Comparison of ENCODE assay signal across 23 cellular contexts in genomic region chr3:58104155-58104554, GRCh38.
DNase-seq lines count a peak whose midpoint lies in the region; ATAC-seq and TF ChIP-seq lines count a peak whose summit lies in the region.
"Had no signal": no experiment of that assay in that cellular context is flagged by ENCODE, and none has a peak within 500 bp of the region (broad histone marks: within the 10 kb centered on the region; RNA-seq: fewer than 3 reads in every experiment).

No MANE protein-coding gene starts in this region.

- POLR2A ChIA-PET in activated CD8-positive, alpha-beta T cell treated with anti-CD3 and anti-CD28 coated beads for 36 hours (lab: Charles Lee), result interaction anchor here (0.6 to 1.2 kb wide), 3 partner anchors 12 to 459 kb away, joined by 3 read pairs; no protein-coding TSS in a partner anchor
- POLR2A ChIA-PET in activated CD8-positive, alpha-beta T cell treated with anti-CD3 and anti-CD28 coated beads, Interleukin-2, amount 10 ng/mL, durations not matched to agents 7 days and 5 days (lab: Charles Lee), result no interaction called here

- H3K9me3 ChIP-seq in esophagus squamous epithelium (no peaks in the 10 kb centered on the region), parathyroid adenoma (ENCODE audit: control insufficient read depth, low read length) (no peaks in the 10 kb centered on the region), transverse colon (no peaks in the 10 kb centered on the region)
- H3K9me3 ChIP-seq: BE2C had no signal

- no peaks in the 10 kb centered on the region for H3K27me3 ChIP-seq in esophagus squamous epithelium
- H3K27me3 ChIP-seq in parathyroid adenoma (ENCODE audit: control insufficient read depth, insufficient read depth, low read length), result no peaks in the 10 kb centered on the region
- no peaks in the 10 kb centered on the region for H3K27me3 ChIP-seq in transverse colon
- H3K27me3 ChIP-seq: BE2C had no signal

- ATAC-seq in activated CD8-positive, alpha-beta T cell treated with anti-CD3 and anti-CD28 coated beads for 36 hours, result no peak
- no peak for ATAC-seq in activated CD8-positive, alpha-beta T cell treated with anti-CD3 and anti-CD28 coated beads, Interleukin-2, amount 10 ng/mL, durations not matched to agents 7 days and 5 days
- no peak for ATAC-seq in HG02642 (IDR thresholded peaks at IDR 0.05; ENCODE audit: poor library complexity, unreplicated experiment)
- ATAC-seq: activated naive CD4-positive, alpha-beta T cell treated with anti-CD3 and anti-CD28 coated beads, Interleukin-2, amount 50 U/mL, for 72 hours; right cardiac atrium had no signal

- peak overlapping the region; percentile 35 for H2AFZ ChIP-seq in parathyroid adenoma

- H3K4me3 ChIP-seq in esophagus squamous epithelium (no peak overlapping the region), parathyroid adenoma (ENCODE audit: low read depth, low read length) (no peak overlapping the region), transverse colon (no peak overlapping the region)

- no peak for TF ChIP-seq POLR2A in esophagus squamous epithelium (IDR thresholded peaks at IDR 0.05)
- no peak for TF ChIP-seq POLR2A in transverse colon (IDR thresholded peaks at IDR 0.05)

- H3K4me1 Mint-ChIP-seq in activated CD8-positive, alpha-beta T cell treated with anti-CD3 and anti-CD28 coated beads for 36 hours (ENCODE audit: low read depth), result peaks cover 39% of the 10 kb centered on the region
- peaks cover 17% of the 10 kb centered on the region for H3K4me1 Mint-ChIP-seq in activated CD8-positive, alpha-beta T cell treated with anti-CD3 and anti-CD28 coated beads, Interleukin-2, amount 10 ng/mL, durations not matched to agents 7 days and 5 days (ENCODE audit: low read depth)
- H3K4me1 Mint-ChIP-seq: activated B cell treated with CpG ODN at 0.5 μM for 24 hours, IgD-negative memory B cell had no signal

- DNase-seq in activated CD8-positive, alpha-beta T cell treated with anti-CD3 and anti-CD28 coated beads for 36 hours, result no peak
- DNase-seq in activated CD8-positive, alpha-beta T cell treated with anti-CD3 and anti-CD28 coated beads, Interleukin-2, amount 10 ng/mL, durations not matched to agents 7 days and 5 days, result no peak
- DNase-seq in esophagus squamous epithelium (lab: John Stamatoyannopoulos, UW) (no peak), transverse colon (no peak), NCI-H2171 (lab: John Stamatoyannopoulos, UW) (no peak), mucosa of gallbladder (ENCODE audit: low spot score) (no peak)
- DNase-seq: activated B cell treated with CpG ODN at 0.5 μM for 24 hours; activated T-cell treated with anti-CD3 and anti-CD28 coated beads, Interleukin-2, amount 50 U/mL, for 48 hours; BE2C; central memory CD4-positive, alpha-beta T cell; effector CD4-positive, alpha-beta T cell; H7; hippocampal formation; mesenchymal stem cell; NCI-H187 treated with DMSO at 0.1 percent for 48 hours; NCI-H446 treated with DMSO at 0.1 percent for 48 hours; right cardiac atrium; SHP77; stimulated activated CD4-positive, alpha-beta T cell treated with anti-CD3 and anti-CD28 coated beads, Interleukin-1b, Interleukin-23, amount 100 ng/mL, for 48 hours had no signal

- H3K27ac ChIP-seq in esophagus squamous epithelium (peak overlapping the region; percentile 78 to 86 (median 82)), parathyroid adenoma (peak overlapping the region; percentile 62), transverse colon (peak overlapping the region; percentile 38 to 71 (median 64))

- CTCF ChIA-PET in activated CD8-positive, alpha-beta T cell treated with anti-CD3 and anti-CD28 coated beads for 36 hours (lab: Charles Lee), result interaction anchor here (0.7 to 1.4 kb wide), 3 partner anchors 95 to 203 kb away, joined by 3 to 4 read pairs (median 3); no protein-coding TSS in a partner anchor
- CTCF ChIA-PET in activated CD8-positive, alpha-beta T cell treated with anti-CD3 and anti-CD28 coated beads, Interleukin-2, amount 10 ng/mL, durations not matched to agents 7 days and 5 days (lab: Charles Lee), result interaction anchor here (0.6 to 1.1 kb wide), 3 partner anchors 8 to 142 kb away, joined by 3 read pairs; no protein-coding TSS in a partner anchor

- H3K27ac Mint-ChIP-seq in activated CD8-positive, alpha-beta T cell treated with anti-CD3 and anti-CD28 coated beads for 36 hours, result peak overlapping the region; percentile 56
- no peak overlapping the region for H3K27ac Mint-ChIP-seq in activated CD8-positive, alpha-beta T cell treated with anti-CD3 and anti-CD28 coated beads, Interleukin-2, amount 10 ng/mL, durations not matched to agents 7 days and 5 days
- H3K27ac Mint-ChIP-seq: activated B cell treated with CpG ODN at 0.5 μM for 24 hours, IgD-negative memory B cell had no signal

- peak overlapping the region; percentile 33 for H3K4me2 ChIP-seq in parathyroid adenoma (ENCODE audit: low read length)

- H3K79me2 ChIP-seq in parathyroid adenoma, result no peaks in the 10 kb centered on the region

- H3K36me3 Mint-ChIP-seq in activated CD8-positive, alpha-beta T cell treated with anti-CD3 and anti-CD28 coated beads for 36 hours (ENCODE audit: low read depth), result peaks cover 30% of the 10 kb centered on the region
- peaks cover 12% of the 10 kb centered on the region for H3K36me3 Mint-ChIP-seq in activated CD8-positive, alpha-beta T cell treated with anti-CD3 and anti-CD28 coated beads, Interleukin-2, amount 10 ng/mL, durations not matched to agents 7 days and 5 days (ENCODE audit: low read depth)

- WGBS in esophagus squamous epithelium, 2 donors, result 52 to 61% methylated on average over 8 of the region's 8 CpGs
- WGBS in transverse colon (ENCODE audit: low coverage in 1 of 2), 2 donors, result 80 to 81% methylated on average over 1 to 8 of the region's 8 CpGs

- TF ChIP-seq CTCF in activated CD8-positive, alpha-beta T cell treated with anti-CD3 and anti-CD28 coated beads for 36 hours (IDR thresholded peaks at IDR 0.05), result no peak
- TF ChIP-seq CTCF in esophagus squamous epithelium (IDR thresholded peaks at IDR 0.05) (no peak), parathyroid adenoma (IDR thresholded peaks at IDR 0.05) (no peak), transverse colon (IDR thresholded peaks at IDR 0.05) (no peak)

- no peaks in the 10 kb centered on the region for H3K27me3 Mint-ChIP-seq in activated CD8-positive, alpha-beta T cell treated with anti-CD3 and anti-CD28 coated beads for 36 hours
- no peaks in the 10 kb centered on the region for H3K27me3 Mint-ChIP-seq in activated CD8-positive, alpha-beta T cell treated with anti-CD3 and anti-CD28 coated beads, Interleukin-2, amount 10 ng/mL, durations not matched to agents 7 days and 5 days (ENCODE audit: low read depth)
- H3K27me3 Mint-ChIP-seq: activated B cell treated with CpG ODN at 0.5 μM for 24 hours, IgD-negative memory B cell had no signal

- peaks cover 4 to 91% (median 17%) of the 10 kb centered on the region in 3 donors for H3K36me3 ChIP-seq in esophagus squamous epithelium
- H3K36me3 ChIP-seq in parathyroid adenoma (ENCODE audit: control insufficient read depth, insufficient read depth, low read length), result no peaks in the 10 kb centered on the region
- H3K36me3 ChIP-seq in transverse colon, result peaks cover 0 to 50% (median 21%) of the 10 kb centered on the region in 4 donors
- H3K36me3 ChIP-seq: BE2C had no signal

- H3K9ac ChIP-seq in parathyroid adenoma, result no peak overlapping the region

- TF ChIP-seq EP300 in transverse colon (IDR thresholded peaks at IDR 0.05; ENCODE audit: low read depth), result no peak

- H3K4me1 ChIP-seq in esophagus squamous epithelium (peaks cover 13 to 45% (median 20%) of the 10 kb centered on the region in 3 donors), parathyroid adenoma (peaks cover 35% of the 10 kb centered on the region), transverse colon (peaks cover 0 to 23% (median 15%) of the 10 kb centered on the region in 4 donors)
- H3K4me1 ChIP-seq: BE2C had no signal

- intact Hi-C loops in activated CD8-positive, alpha-beta T cell treated with anti-CD3 and anti-CD28 coated beads for 36 hours (cut with micrococcal nuclease), result loop anchor here (10.0 kb wide), 1 partner anchor 89 kb away; no protein-coding TSS in a partner anchor
- intact Hi-C loops in esophagus squamous epithelium (cut with DNase I) (no loop called here), transverse colon (cut with DNase I; ENCODE audit: low total_unique reads) (no loop called here)

- in situ Hi-C loops in transverse colon (cut with MboI; ENCODE audit: low pct_ligation_motif_present in 1 of 4, low pct_unique_long_range_greater_than_20kb in 1 of 4, low sequenced_read_pairs in 3 of 4), result no loop called here

- no peaks in the 10 kb centered on the region for H3K9me3 Mint-ChIP-seq in activated CD8-positive, alpha-beta T cell treated with anti-CD3 and anti-CD28 coated beads for 36 hours
- H3K9me3 Mint-ChIP-seq in activated CD8-positive, alpha-beta T cell treated with anti-CD3 and anti-CD28 coated beads, Interleukin-2, amount 10 ng/mL, durations not matched to agents 7 days and 5 days (ENCODE audit: insufficient read depth), result no peaks in the 10 kb centered on the region
- H3K9me3 Mint-ChIP-seq: activated B cell treated with CpG ODN at 0.5 μM for 24 hours; activated naive CD4-positive, alpha-beta T cell treated with anti-CD3 and anti-CD28 coated beads, Interleukin-2, amount 50 U/mL, for 72 hours; IgD-negative memory B cell had no signal

- peak overlapping the region; percentile 18 for H3K4me3 Mint-ChIP-seq in activated CD8-positive, alpha-beta T cell treated with anti-CD3 and anti-CD28 coated beads for 36 hours
- no peak overlapping the region for H3K4me3 Mint-ChIP-seq in activated CD8-positive, alpha-beta T cell treated with anti-CD3 and anti-CD28 coated beads, Interleukin-2, amount 10 ng/mL, durations not matched to agents 7 days and 5 days
- H3K4me3 Mint-ChIP-seq: activated B cell treated with CpG ODN at 0.5 μM for 24 hours, IgD-negative memory B cell had no signal
